ENCODE assay signal across 8 cellular contexts in the genomic region with DNA sequence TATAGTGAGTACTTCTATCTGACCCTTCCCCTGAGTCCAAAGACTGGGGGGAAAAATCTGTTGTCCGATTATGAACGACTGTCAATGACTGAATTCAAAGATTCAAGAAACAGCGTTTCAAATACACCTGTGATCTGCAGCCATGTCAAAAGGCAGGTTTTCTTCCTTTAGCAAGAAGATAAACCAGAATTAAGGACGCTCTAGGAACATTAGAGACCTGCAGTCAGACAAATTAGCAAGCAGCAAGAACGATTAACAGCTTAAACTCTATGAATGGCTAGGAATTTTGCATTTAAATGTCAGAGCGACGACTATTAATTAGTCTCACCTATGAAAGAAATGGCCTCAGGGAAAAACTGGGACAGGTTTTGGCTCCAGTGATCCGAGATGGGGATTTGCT. TPM values are rescaled to one million over a fixed set of nuclear protein-coding genes. Genes with fewer than 3 reads are reported as not detected.
DNase-seq lines count a peak whose midpoint lies in the region; ATAC-seq and TF ChIP-seq lines count a peak whose summit lies in the region.

No MANE protein-coding gene starts in this region.

- no peak for ATAC-seq in CD8-positive, alpha-beta T cell

- H3K9ac ChIP-seq in OCI-LY1 (ENCODE audit: low read length), result no peak overlapping the region

- DNase-seq in CD8-positive, alpha-beta T cell, result no peak
- DNase-seq in epithelial cell of esophagus (ENCODE audit: low read depth), result no peak
- no peak for DNase-seq in medulla oblongata (ENCODE audit: extremely low spot score)
- DNase-seq in COLO668 (lab: John Stamatoyannopoulos, UW; ENCODE audit: unreplicated experiment), result no peak
- DNase-seq in NCI-H510A treated with DMSO at 0.1 percent for 48 hours (lab: John Stamatoyannopoulos, UW), result no peak
- no peak for DNase-seq in GM20000 (ENCODE audit: low spot score)

- H3K27ac Mint-ChIP-seq in CD8-positive, alpha-beta T cell, result no peak overlapping the region

- no peaks in the 10 kb centered on the region for H3K79me2 ChIP-seq in OCI-LY1 (ENCODE audit: insufficient read depth, low read length)

- CTCF ChIA-PET in CD8-positive, alpha-beta T cell (lab: Charles Lee), result interaction anchor here (1.0 kb wide), 1 partner anchor 330 kb away, joined by 3 read pairs; no protein-coding TSS in a partner anchor

- no peaks in the 10 kb centered on the region for H3K36me3 Mint-ChIP-seq in CD8-positive, alpha-beta T cell

- no peak overlapping the region for H3K27ac ChIP-seq in CD8-positive, alpha-beta T cell (ENCODE audit: low read depth, low read length)
- no peak overlapping the region for H3K27ac ChIP-seq in OCI-LY1 (ENCODE audit: low read depth, low read length, poor library complexity, severe bottlenecking)
- peak overlapping the region; percentile 97 for H3K27ac ChIP-seq in neutrophil

- no peaks in the 10 kb centered on the region for H3K36me3 ChIP-seq in CD8-positive, alpha-beta T cell (ENCODE audit: insufficient read depth, low read length)
- H3K36me3 ChIP-seq in OCI-LY1 (ENCODE audit: insufficient read depth, low read length) (no peaks in the 10 kb centered on the region), neutrophil (peaks cover 28% of the 10 kb centered on the region)

- peak overlapping the region; percentile 84; the same call in 1 of the 2 replicates for H3K4me2 ChIP-seq in OCI-LY1 (ENCODE audit: low read length)

- no peaks in the 10 kb centered on the region for H3K9me2 ChIP-seq in OCI-LY1 (ENCODE audit: low read depth, low read length)

- no peak overlapping the region for H3K4me3 ChIP-seq in CD8-positive, alpha-beta T cell (ENCODE audit: low read depth, low read length)
- peak overlapping the region; percentile 65 for H3K4me3 ChIP-seq in OCI-LY1 (ENCODE audit: low read depth, low read length, poor library complexity, severe bottlenecking)
- peak overlapping the region; percentile 51 for H3K4me3 ChIP-seq in epithelial cell of esophagus (ENCODE audit: low read length)
- H3K4me3 ChIP-seq in neutrophil (ENCODE audit: low read depth in 1 of 2, low read length in 1 of 2), result peak overlapping the region; percentile 73 to 90

- no peaks in the 10 kb centered on the region for H3K27me3 Mint-ChIP-seq in CD8-positive, alpha-beta T cell (ENCODE audit: low read depth)

- H2AFZ ChIP-seq in OCI-LY1 (ENCODE audit: low read length), result no peak overlapping the region

- intact Hi-C loops in CD8-positive, alpha-beta T cell (cut with DNase I, micrococcal nuclease), result loop anchor here (5.0 to 10.0 kb wide), 8 partner anchors 103 to 1208 kb away; a partner anchor contains a TSS

- no peak for TF ChIP-seq CTCF in CD8-positive, alpha-beta T cell (IDR thresholded peaks at IDR 0.05)
- TF ChIP-seq CTCF in OCI-LY1 (IDR thresholded peaks at IDR 0.05; ENCODE audit: low read length) (no peak), epithelial cell of esophagus (IDR thresholded peaks at IDR 0.05; ENCODE audit: insufficient read depth, low read depth, low read length, missing control alignments) (no peak), neutrophil (IDR thresholded peaks at IDR 0.05) (no peak), GM20000 (IDR thresholded peaks at IDR 0.05; ENCODE audit: extremely low read depth, missing control alignments) (no peak)

- H3K27me3 ChIP-seq in CD8-positive, alpha-beta T cell (ENCODE audit: insufficient read depth, low read length), result no peaks in the 10 kb centered on the region
- no peaks in the 10 kb centered on the region for H3K27me3 ChIP-seq in OCI-LY1 (ENCODE audit: insufficient read depth, low read length)
- no peaks in the 10 kb centered on the region for H3K27me3 ChIP-seq in neutrophil

- peaks cover 64% of the 10 kb centered on the region for H3K4me1 Mint-ChIP-seq in CD8-positive, alpha-beta T cell (ENCODE audit: low read depth)

- H4K20me1 ChIP-seq in OCI-LY1 (ENCODE audit: insufficient read depth, low read length), result no peaks in the 10 kb centered on the region

- H3K9me3 ChIP-seq in CD8-positive, alpha-beta T cell (ENCODE audit: low read length), result no peaks in the 10 kb centered on the region
- no peaks in the 10 kb centered on the region for H3K9me3 ChIP-seq in OCI-LY1 (ENCODE audit: low read length)
- H3K9me3 ChIP-seq in neutrophil, result no peaks in the 10 kb centered on the region

- POLR2A ChIA-PET in CD8-positive, alpha-beta T cell (lab: Charles Lee), result no interaction called here

- H3K9me3 Mint-ChIP-seq in CD8-positive, alpha-beta T cell, result no peaks in the 10 kb centered on the region

- no peaks in the 10 kb centered on the region for H3F3A ChIP-seq in OCI-LY1 (ENCODE audit: insufficient read depth, low read length)

- peak overlapping the region; percentile 91 for H3K4me3 Mint-ChIP-seq in CD8-positive, alpha-beta T cell

- peaks cover 39% of the 10 kb centered on the region for H3K4me1 ChIP-seq in CD8-positive, alpha-beta T cell (ENCODE audit: insufficient read depth, low read length)
- H3K4me1 ChIP-seq in OCI-LY1 (ENCODE audit: insufficient read depth, low read length, severe bottlenecking) (peaks cover 77% of the 10 kb centered on the region), neutrophil (ENCODE audit: control insufficient read depth in 1 of 2, insufficient read depth in 1 of 2, low read depth in 1 of 2, low read length in 1 of 2) (peaks cover 67 to 81% of the 10 kb centered on the region in 2 experiments)

RNA-seq across cellular contexts. Expression of a gene that starts 2.0 kb away (rescaled TPM):
- 1 to 10 TPM; 3.0 to 3.9 TPM for total RNA-seq in CD8-positive, alpha-beta T cell
